In the genomic region with DNA sequence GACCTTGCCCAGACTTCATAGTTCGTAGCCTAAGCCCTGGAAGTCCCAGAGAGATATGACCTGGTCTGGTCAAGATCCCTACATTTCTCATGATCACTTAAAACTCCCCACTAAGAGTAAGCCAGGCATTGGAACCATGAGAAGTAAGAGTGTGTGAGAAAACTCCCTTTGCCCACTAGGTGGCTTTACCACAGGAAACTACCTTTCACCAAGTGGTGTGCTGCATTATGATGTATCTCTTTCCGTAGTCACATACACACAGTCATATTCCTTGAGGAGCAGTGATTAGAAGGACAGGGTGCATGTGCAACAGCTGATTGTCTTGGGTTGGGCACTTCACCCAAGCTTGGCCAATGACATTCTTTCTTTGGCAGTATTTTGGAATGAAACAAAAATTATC, we compare ENCODE assay signal across 13 cellular contexts.
DNase-seq lines count a peak whose midpoint lies in the region; FAIRE-seq and TF ChIP-seq lines count a peak whose summit lies in the region.
"Had no signal": no experiment of that assay in that cellular context is flagged by ENCODE, and none has a peak within 500 bp of the region (broad histone marks: within the 10 kb centered on the region; RNA-seq: fewer than 3 reads in every experiment).

No MANE protein-coding gene starts in this region.

- no peak overlapping the region for H3K9ac ChIP-seq in mesenchymal stem cell (ENCODE audit: low read length)

- no peaks in the 10 kb centered on the region for H3K4me1 ChIP-seq in mesenchymal stem cell (ENCODE audit: control insufficient read depth, insufficient read depth, low read depth, low read length)
- no peaks in the 10 kb centered on the region for H3K4me1 ChIP-seq in adrenal gland (replicated peaks in 1 of 2)
- no peaks in the 10 kb centered on the region for H3K4me1 ChIP-seq in tibial artery
- no peaks in the 10 kb centered on the region for H3K4me1 ChIP-seq in effector memory CD4-positive, alpha-beta T cell (ENCODE audit: control insufficient read depth, insufficient read depth, low read length, poor library complexity, severe bottlenecking)

- intact Hi-C loops in adrenal gland (cut with DNase I): no loop called here
- intact Hi-C loops in tibial artery (cut with DNase I; ENCODE audit: low total_unique reads): no loop called here

- H2BK120ac ChIP-seq in mesenchymal stem cell (ENCODE audit: low read depth, low read length): no peak overlapping the region

- no peak overlapping the region for H2AFZ ChIP-seq in mesenchymal stem cell (ENCODE audit: low read depth, low read length)

- H3K18ac ChIP-seq in mesenchymal stem cell (ENCODE audit: low read depth in 1 of 2, low read length in 2 of 2): no peak overlapping the region

- peak; percentile 91 for FAIRE-seq in H54 (lab: Jason Lieb, UNC)
- FAIRE-seq: K562 had no signal

- H3K9me3 ChIP-seq in mesenchymal stem cell (ENCODE audit: control insufficient read depth, low read length): no peaks in the 10 kb centered on the region
- no peaks in the 10 kb centered on the region for H3K9me3 ChIP-seq in adrenal gland (replicated peaks in 1 of 3)
- no peaks in the 10 kb centered on the region for H3K9me3 ChIP-seq in tibial artery
- no peaks in the 10 kb centered on the region for H3K9me3 ChIP-seq in effector memory CD4-positive, alpha-beta T cell (ENCODE audit: control insufficient read depth, low read length)

- H3K4me3 ChIP-seq in mesenchymal stem cell (ENCODE audit: insufficient read depth in 1 of 2, low read depth in 1 of 2, low read length in 2 of 2): no peak overlapping the region
- H3K4me3 ChIP-seq in adrenal gland: no peak overlapping the region
- no peak overlapping the region for H3K4me3 ChIP-seq in tibial artery
- H3K4me3 ChIP-seq in effector memory CD4-positive, alpha-beta T cell (ENCODE audit: insufficient read depth, low read depth, low read length, poor library complexity, severe bottlenecking): no peak overlapping the region
- H3K4me3 ChIP-seq: K562 had no signal

- no peak overlapping the region for H3K14ac ChIP-seq in mesenchymal stem cell (ENCODE audit: low read length in 2 of 2)

- H3K27me3 Mint-ChIP-seq in chondrocyte (ENCODE audit: low read depth) (no peaks in the 10 kb centered on the region), osteocyte (ENCODE audit: unreplicated experiment) (no peaks in the 10 kb centered on the region)

- H3K4me3 Mint-ChIP-seq in chondrocyte (ENCODE audit: unreplicated experiment): no peak overlapping the region
- no peak overlapping the region for H3K4me3 Mint-ChIP-seq in osteocyte (ENCODE audit: unreplicated experiment)

- no peak overlapping the region for H2BK12ac ChIP-seq in mesenchymal stem cell (ENCODE audit: low read length in 2 of 2)

- H3K4me2 ChIP-seq in mesenchymal stem cell (ENCODE audit: low read length, poor library complexity, severe bottlenecking): no peak overlapping the region

- no peak overlapping the region for H2BK15ac ChIP-seq in mesenchymal stem cell (ENCODE audit: low read depth, poor library complexity, severe bottlenecking)

- no peak overlapping the region for H2AK5ac ChIP-seq in mesenchymal stem cell (ENCODE audit: low read length, severe bottlenecking)

- no peak overlapping the region for H4K91ac ChIP-seq in mesenchymal stem cell (ENCODE audit: low read length)

- H3K27ac Mint-ChIP-seq in chondrocyte (ENCODE audit: unreplicated experiment): no peak overlapping the region
- H3K27ac Mint-ChIP-seq in osteocyte (ENCODE audit: unreplicated experiment): no peak overlapping the region

- H4K8ac ChIP-seq in mesenchymal stem cell (ENCODE audit: low read length): no peak overlapping the region

- peak; percentile 3 for DNase-seq in H54 (ENCODE audit: insufficient read length, low spot score)
- DNase-seq in NCI-H460 (ENCODE audit: extremely low read depth, low read depth): peak; percentile 3
- no peak for DNase-seq in chondrocyte (ENCODE audit: low spot score)
- DNase-seq in osteocyte (ENCODE audit: extremely low spot score, unreplicated experiment): no peak
- no peak for DNase-seq in mesenchymal stem cell
- no peak for DNase-seq in adrenal gland
- no peak for DNase-seq in tibial artery
- no peak for DNase-seq in effector memory CD4-positive, alpha-beta T cell
- DNase-seq: activated CD4-positive, CD25-positive, alpha-beta regulatory T cell treated with anti-CD3 and anti-CD28 coated beads, Interleukin-2, amount 50 U/mL, for 72 hours; activated naive CD4-positive, alpha-beta T cell treated with anti-CD3 and anti-CD28 coated beads, Interleukin-2, amount 50 U/mL, for 16 hours; left ventricle myocardium superior; stimulated activated CD8-positive, alpha-beta memory T cell treated with anti-CD3 and anti-CD28 coated beads, Interleukin-4, amount 100 ng/mL, for 48 hours had no signal

- WGBS in mesenchymal stem cell: 89% methylated on average over 1 of the region's 2 CpGs
- WGBS in adrenal gland, 4 donors: 75 to 85% (median 79%) methylated on average over 2 of the region's 2 CpGs

- no peak overlapping the region for H3K4ac ChIP-seq in mesenchymal stem cell (ENCODE audit: low read depth in 1 of 2, low read length in 2 of 2)

- peak; percentile 53 for TF ChIP-seq CTCF in chondrocyte (IDR thresholded peaks at IDR 0.05)
- TF ChIP-seq CTCF in osteocyte (IDR thresholded peaks at IDR 0.05): peak; percentile 22
- no peak for TF ChIP-seq CTCF in adrenal gland (IDR thresholded peaks at IDR 0.05)
- TF ChIP-seq CTCF in tibial artery (IDR thresholded peaks at IDR 0.05): no peak

- no peak overlapping the region for H2BK5ac ChIP-seq in mesenchymal stem cell (ENCODE audit: low read depth, low read length, poor library complexity, severe bottlenecking)

- H3K27ac ChIP-seq in mesenchymal stem cell (ENCODE audit: low read length, poor library complexity, severe bottlenecking) (no peak overlapping the region), adrenal gland (no peak overlapping the region), tibial artery (no peak overlapping the region)
- no peak overlapping the region for H3K27ac ChIP-seq in effector memory CD4-positive, alpha-beta T cell (ENCODE audit: insufficient read depth, low read length, poor library complexity, severe bottlenecking)

- H3K36me3 ChIP-seq in mesenchymal stem cell (ENCODE audit: control insufficient read depth in 1 of 2, insufficient read depth in 2 of 2, low read depth in 1 of 2, low read length in 2 of 2): no peaks in the 10 kb centered on the region
- H3K36me3 ChIP-seq in adrenal gland (replicated peaks in 1 of 2): no peaks in the 10 kb centered on the region
- H3K36me3 ChIP-seq in tibial artery: no peaks in the 10 kb centered on the region
- H3K36me3 ChIP-seq in effector memory CD4-positive, alpha-beta T cell (ENCODE audit: control insufficient read depth, insufficient read depth, low read length): no peaks in the 10 kb centered on the region

- H3K4me1 Mint-ChIP-seq in chondrocyte (ENCODE audit: low read depth) (peaks cover 15% of the 10 kb centered on the region), osteocyte (ENCODE audit: unreplicated experiment) (peaks cover 4% of the 10 kb centered on the region)

- TF ChIP-seq POLR2A in H54 (IDR thresholded peaks at IDR 0.05; ENCODE audit: low read depth, low read length) (no peak), adrenal gland (IDR thresholded peaks at IDR 0.05) (no peak)

- no peak overlapping the region for H3K23ac ChIP-seq in mesenchymal stem cell (ENCODE audit: low read length in 2 of 2)

- no peaks in the 10 kb centered on the region for H3K79me1 ChIP-seq in mesenchymal stem cell (replicated peaks; ENCODE audit: low read length, poor library complexity, severe bottlenecking)

- peaks cover 16% of the 10 kb centered on the region for H3K9me3 Mint-ChIP-seq in chondrocyte (ENCODE audit: low read depth)
- no peaks in the 10 kb centered on the region for H3K9me3 Mint-ChIP-seq in osteocyte (ENCODE audit: unreplicated experiment)

- H3K36me3 Mint-ChIP-seq in chondrocyte (ENCODE audit: low read depth): no peaks in the 10 kb centered on the region
- no peaks in the 10 kb centered on the region for H3K36me3 Mint-ChIP-seq in osteocyte (ENCODE audit: unreplicated experiment)

- H3K27me3 ChIP-seq in mesenchymal stem cell (ENCODE audit: control insufficient read depth in 1 of 2, insufficient read depth in 1 of 2, low read length in 2 of 2): no peaks in the 10 kb centered on the region
- no peaks in the 10 kb centered on the region for H3K27me3 ChIP-seq in adrenal gland
- H3K27me3 ChIP-seq in tibial artery: no peaks in the 10 kb centered on the region
- no peaks in the 10 kb centered on the region for H3K27me3 ChIP-seq in effector memory CD4-positive, alpha-beta T cell (replicated peaks; ENCODE audit: control insufficient read depth, insufficient read depth, low read length, poor library complexity, severe bottlenecking)

Comparison
In these comparisons a context has a peak if more than half of its experiments do, and no peak if none do; other contexts are left out.
1. DNase-seq: peak in H54 (single experiment) and NCI-H460 (single experiment); none in chondrocyte (single experiment), osteocyte (single experiment), mesenchymal stem cell (single experiment), adrenal gland (0 of 7), tibial artery (0 of 2) and effector memory CD4-positive, alpha-beta T cell (0 of 3).
2. CTCF ChIP-seq: peak in chondrocyte (single experiment) and osteocyte (single experiment); none in adrenal gland (0 of 6) and tibial artery (0 of 2).